Comparison of ENCODE assay signal across 14 cellular contexts in genomic region chr6:28907394-28907793, GRCh38. TPM values are rescaled to one million over a fixed set of nuclear protein-coding genes. Genes with fewer than 3 reads are reported as not detected.
A peak's percentile ranks its signal among the peaks of the same experiment; 100 is the strongest.
DNase-seq lines count a peak whose midpoint lies in the region; ATAC-seq and TF ChIP-seq lines count a peak whose summit lies in the region.
"Had no signal": no experiment of that assay in that cellular context is flagged by ENCODE, and none has a peak within 500 bp of the region (broad histone marks: within the 10 kb centered on the region; RNA-seq: fewer than 3 reads in every experiment).

No MANE protein-coding gene starts in this region.

- 50 to 88% (median 70%) methylated on average over 3 of the region's 3 CpGs for WGBS in spleen, 5 donors
- WGBS in body of pancreas, 2 donors: 61 to 70% methylated on average over 3 of the region's 3 CpGs

- H3K4me3 ChIP-seq in fibroblast of pulmonary artery (replicated peaks; ENCODE audit: low read depth, low read length): no peak overlapping the region
- H3K4me3 ChIP-seq in spleen: no peak overlapping the region
- H3K4me3 ChIP-seq in body of pancreas: no peak overlapping the region
- H3K4me3 ChIP-seq: gastroesophageal sphincter, suprapubic skin had no signal

- H3K27ac ChIP-seq in spleen: peak overlapping the region in 5 of 8 donors; percentile 23 to 75 (median 64)
- no peak overlapping the region for H3K27ac ChIP-seq in body of pancreas
- H3K27ac ChIP-seq: gastroesophageal sphincter, suprapubic skin had no signal

- no peaks in the 10 kb centered on the region for H3K9me3 Mint-ChIP-seq in activated naive CD8-positive, alpha-beta T cell treated with anti-CD3 and anti-CD28 coated beads for 36 hours

- peaks cover 0 to 19% (median 0%) of the 10 kb centered on the region in 6 donors for H3K4me1 ChIP-seq in spleen
- H3K4me1 ChIP-seq in body of pancreas: no peaks in the 10 kb centered on the region
- H3K4me1 ChIP-seq: gastroesophageal sphincter had no signal

- H3K36me3 ChIP-seq in spleen: peaks cover 3 to 100% (median 94%) of the 10 kb centered on the region in 6 donors
- peaks cover 13 to 38% of the 10 kb centered on the region in 2 donors for H3K36me3 ChIP-seq in body of pancreas (replicated peaks in 1 of 2; ENCODE audit: insufficient read depth in 1 of 2, low read depth in 2 of 2)

- DNase-seq in ELR (ENCODE audit: low read depth) (peak; percentile 88), fibroblast of pulmonary artery (ENCODE audit: low read depth) (peak; percentile 69), spleen (no peak), body of pancreas (no peak), Right ventricle myocardium inferior (ENCODE audit: missing footprints) (no peak)
- no peak for DNase-seq in activated naive CD8-positive, alpha-beta T cell treated with anti-CD3 and anti-CD28 coated beads for 36 hours
- DNase-seq: activated CD4-positive, alpha-beta T cell treated with anti-CD3 and anti-CD28 coated beads for 48 hours; activated T-cell treated with anti-CD3 and anti-CD28 coated beads, Interleukin-2, amount 50 U/mL, for 1 hour; amygdala had no signal

- TF ChIP-seq POLR2A in spleen (IDR thresholded peaks at IDR 0.05) (no peak), body of pancreas (IDR thresholded peaks at IDR 0.05) (no peak)

- H3K4me3 Mint-ChIP-seq in activated naive CD8-positive, alpha-beta T cell treated with anti-CD3 and anti-CD28 coated beads for 36 hours: no peak overlapping the region

- H3K9me3 ChIP-seq in spleen (no peaks in the 10 kb centered on the region), body of pancreas (no peaks in the 10 kb centered on the region)
- H3K9me3 ChIP-seq: gastroesophageal sphincter, suprapubic skin had no signal

- intact Hi-C loops in spleen (cut with DNase I; ENCODE audit: low total_unique reads) (no loop called here), body of pancreas (cut with DNase I) (no loop called here), Right ventricle myocardium inferior (cut with DNase I) (no loop called here)

- H3K4me1 Mint-ChIP-seq in activated naive CD8-positive, alpha-beta T cell treated with anti-CD3 and anti-CD28 coated beads for 36 hours: peaks cover 11% of the 10 kb centered on the region

- TF ChIP-seq CTCF in fibroblast of pulmonary artery (IDR thresholded peaks at IDR 0.05; ENCODE audit: low read length, missing control alignments): no peak
- no peak for TF ChIP-seq CTCF in spleen (IDR thresholded peaks at IDR 0.05 in 8 of 11, conservative IDR thresholded peaks at IDR 0.05 in 3 of 11)
- no peak for TF ChIP-seq CTCF in body of pancreas (IDR thresholded peaks at IDR 0.05)

- no peaks in the 10 kb centered on the region for H3K27me3 Mint-ChIP-seq in activated naive CD8-positive, alpha-beta T cell treated with anti-CD3 and anti-CD28 coated beads for 36 hours
- H3K27me3 Mint-ChIP-seq: progenitor cell of endocrine pancreas had no signal

- peaks cover 54% of the 10 kb centered on the region for H3K36me3 Mint-ChIP-seq in activated naive CD8-positive, alpha-beta T cell treated with anti-CD3 and anti-CD28 coated beads for 36 hours

- H3K27ac Mint-ChIP-seq in activated naive CD8-positive, alpha-beta T cell treated with anti-CD3 and anti-CD28 coated beads for 36 hours: peak overlapping the region; percentile 29
- H3K27ac Mint-ChIP-seq: progenitor cell of endocrine pancreas had no signal

- H3K27me3 ChIP-seq in spleen (replicated peaks in 1 of 7): no peaks in the 10 kb centered on the region
- H3K27me3 ChIP-seq in body of pancreas: no peaks in the 10 kb centered on the region
- H3K27me3 ChIP-seq: gastroesophageal sphincter, suprapubic skin had no signal

- no peak for ATAC-seq in GM21360 (IDR thresholded peaks at IDR 0.05; ENCODE audit: unreplicated experiment)
- ATAC-seq in GM19035 (IDR thresholded peaks at IDR 0.05; ENCODE audit: unreplicated experiment): no peak
- ATAC-seq in body of pancreas: no peak
- no peak for ATAC-seq in Right ventricle myocardium inferior
- ATAC-seq: gastroesophageal sphincter had no signal

RNA-seq across cellular contexts. Expression of gene TRIM27, which starts 16.4 kb away (rescaled TPM):
- total RNA-seq in activated naive CD8-positive, alpha-beta T cell treated with anti-CD3 and anti-CD28 coated beads for 36 hours: 10 to 100 TPM; 51.5 to 52.3 TPM
- total RNA-seq in spleen (10 to 100 TPM; 61.8 to 92.0 (median 67.8) TPM), body of pancreas (10 to 100 TPM; 56.3 to 69.2 TPM), Right ventricle myocardium inferior (18.5 TPM)
- polyA plus RNA-seq in spleen: 10 to 100 TPM; 45.2 to 61.7 (median 57.2) TPM

Comparison
In these comparisons a context has a peak if more than half of its experiments do, and no peak if none do; other contexts are left out.
1. DNase-seq: peak in ELR (single experiment) and fibroblast of pulmonary artery (single experiment); none in activated naive CD8-positive, alpha-beta T cell treated with anti-CD3 and anti-CD28 coated beads for 36 hours (single experiment), spleen (single experiment), body of pancreas (0 of 4) and Right ventricle myocardium inferior (single experiment).
2. H3K27ac ChIP-seq: peak in spleen (5 of 8); none in body of pancreas (0 of 4).